8 cellular contexts compared by ENCODE assay signal in genomic region chr3:49688338-49689045, GRCh38. TPM values are rescaled to one million over a fixed set of nuclear protein-coding genes. Genes with fewer than 3 reads are reported as not detected.
A peak's percentile ranks its signal among the peaks of the same experiment; 100 is the strongest.
DNase-seq lines count a peak whose midpoint lies in the region; ATAC-seq, FAIRE-seq and TF ChIP-seq lines count a peak whose summit lies in the region.
"Not testable (repeated sequence)": the region's sequence is repeated elsewhere in the genome, so short reads cannot be mapped to it uniquely, and the experiment has no call there.

No MANE protein-coding gene starts in this region.

- H3K4me3 ChIP-seq in NB4 (ENCODE audit: low read depth, low read length) (peak overlapping the region; percentile 78), ectodermal cell (ENCODE audit: insufficient read depth, low read depth, low read length) (peak overlapping the region; percentile 82), keratinocyte (ENCODE audit: control insufficient read depth in 2 of 3, extremely low read depth in 1 of 3, insufficient read depth in 2 of 3, low read depth in 1 of 3, low read length in 3 of 3) (peak overlapping the region; percentile 83 to 92 (median 86)), neutrophil (ENCODE audit: low read depth in 1 of 2, low read length in 1 of 2) (peak overlapping the region; percentile 95 to 99), testis (peak overlapping the region; percentile 89 to 98)

- H3K9ac ChIP-seq in ES-I3 (ENCODE audit: low read depth, low read length) = peak overlapping the region; percentile 98; the same call in 1 of the 2 replicates
- H3K9ac ChIP-seq in keratinocyte (ENCODE audit: control insufficient read depth, extremely low read depth, insufficient read depth, low read length) = peak overlapping the region; percentile 84

- H4K20me1 ChIP-seq in keratinocyte (ENCODE audit: control insufficient read depth, extremely low read depth, insufficient read depth, low read length) = not testable (repeated sequence)

- peak overlapping the region; percentile 94 for H3K4me2 ChIP-seq in keratinocyte (ENCODE audit: control insufficient read depth, extremely low read depth, insufficient read depth, low read depth, low read length)

- peak; percentile 43 for TF ChIP-seq POLR2A in NB4 (IDR thresholded peaks at IDR 0.05; ENCODE audit: extremely low read depth, insufficient read length)
- TF ChIP-seq POLR2A in testis (IDR thresholded peaks at IDR 0.05) = not testable (repeated sequence)

- H3K36me3 ChIP-seq in ES-I3 (ENCODE audit: insufficient read depth, low read length); ectodermal cell (ENCODE audit: control insufficient read depth, insufficient read depth, low read length); keratinocyte (ENCODE audit: control insufficient read depth in 2 of 2, extremely low read depth in 1 of 2, insufficient read depth in 2 of 2, low read length in 2 of 2); testis (ENCODE audit: low read depth, missing control alignments): not testable (repeated sequence)
- H3K36me3 ChIP-seq in neutrophil = peaks cover 20% of the 10 kb centered on the region

- not testable (repeated sequence) for H3K27me3 ChIP-seq in ectodermal cell (ENCODE audit: control insufficient read depth, insufficient read depth, low read length, poor library complexity, severe bottlenecking); keratinocyte (ENCODE audit: control insufficient read depth, extremely low read depth, insufficient read depth, low read length); testis
- peaks cover 38% of the 10 kb centered on the region for H3K27me3 ChIP-seq in neutrophil

- not testable (repeated sequence) for H3K27me3 Mint-ChIP-seq in activated T-cell treated with anti-CD3 and anti-CD28 coated beads, Interleukin-2, amount 50 U/mL, for 72 hours (ENCODE audit: low read depth)

- peaks cover 19% of the 10 kb centered on the region for H3K79me2 ChIP-seq in keratinocyte (ENCODE audit: control insufficient read depth, insufficient read depth, low read length)

- not testable (repeated sequence) for H3K36me3 Mint-ChIP-seq in activated T-cell treated with anti-CD3 and anti-CD28 coated beads, Interleukin-2, amount 50 U/mL, for 72 hours (ENCODE audit: insufficient read depth in 2 of 2)

- H3K9me1 ChIP-seq in keratinocyte (ENCODE audit: control insufficient read depth, extremely low read depth, insufficient read depth, low read length) = not testable (repeated sequence)

- not testable (repeated sequence) for H3K9me3 ChIP-seq in ES-I3 (ENCODE audit: control insufficient read depth, insufficient read depth, low read length); ectodermal cell (ENCODE audit: control insufficient read depth, low read length); keratinocyte (ENCODE audit: control insufficient read depth, low read depth, low read length); neutrophil; testis

- H3K9me3 Mint-ChIP-seq in activated T-cell treated with anti-CD3 and anti-CD28 coated beads, Interleukin-2, amount 50 U/mL, for 72 hours = not testable (repeated sequence)

- DNase-seq in NB4 (ENCODE audit: low read depth) = peak; percentile 82
- DNase-seq in activated T-cell treated with anti-CD3 and anti-CD28 coated beads, Interleukin-2, amount 50 U/mL, for 72 hours; keratinocyte (ENCODE audit: low read depth, low spot score); testis: not testable (repeated sequence)

- H3K4me3 Mint-ChIP-seq in activated T-cell treated with anti-CD3 and anti-CD28 coated beads, Interleukin-2, amount 50 U/mL, for 72 hours = peak overlapping the region; percentile 98 to 99

- WGBS in ectodermal cell, 2 experiments = 84 to 85% methylated on average over 7 of the region's 7 CpGs
- WGBS in testis, 2 donors = 0 to 74% methylated on average over 1 to 7 of the region's 7 CpGs

- FAIRE-seq in keratinocyte (lab: Jason Lieb, UNC) = not testable (repeated sequence)

- peak; percentile 12 for ATAC-seq in HG02571 (IDR thresholded peaks at IDR 0.05; ENCODE audit: unreplicated experiment)
- peak in 1 of 2 donors; percentile 2 for ATAC-seq in activated T-cell treated with anti-CD3 and anti-CD28 coated beads, Interleukin-2, amount 50 U/mL, for 72 hours (replicated peaks in 1 of 2)

- peaks cover 32% of the 10 kb centered on the region for H3K4me1 Mint-ChIP-seq in activated T-cell treated with anti-CD3 and anti-CD28 coated beads, Interleukin-2, amount 50 U/mL, for 72 hours (ENCODE audit: low read depth)

- dilution Hi-C loops in keratinocyte (cut with MboI; ENCODE audit: extremely low pct_ligation_motif_present, low sequenced_read_pairs) = not testable (repeated sequence)

- H3K27ac ChIP-seq in ectodermal cell (ENCODE audit: insufficient read depth, low read depth, low read length, poor library complexity, severe bottlenecking) = not testable (repeated sequence)
- H3K27ac ChIP-seq in keratinocyte (ENCODE audit: control insufficient read depth, insufficient read depth, low read length) (peak overlapping the region; percentile 54), neutrophil (peak overlapping the region; percentile 67), testis (peak overlapping the region; percentile 77 to 82)

- H2AFZ ChIP-seq in keratinocyte (ENCODE audit: control insufficient read depth, low read length) = not testable (repeated sequence)

- TF ChIP-seq CTCF in NB4 (IDR thresholded peaks at IDR 0.05; ENCODE audit: low read depth, low read length); keratinocyte (optimal IDR thresholded peaks at IDR 0.05 in 1 of 3, IDR thresholded peaks at IDR 0.05 in 1 of 3, conservative IDR thresholded peaks at IDR 0.05 in 1 of 3; ENCODE audit: extremely low read depth in 1 of 3, insufficient read depth in 2 of 3, low read length in 3 of 3); neutrophil (IDR thresholded peaks at IDR 0.05); testis (IDR thresholded peaks at IDR 0.05): not testable (repeated sequence)

- not testable (repeated sequence) for H3K4me1 ChIP-seq in ES-I3 (ENCODE audit: insufficient read depth, low read length); ectodermal cell (ENCODE audit: control insufficient read depth, insufficient read depth, low read length); keratinocyte (ENCODE audit: control insufficient read depth, extremely low read depth, insufficient read depth, low read length)
- H3K4me1 ChIP-seq in neutrophil (ENCODE audit: control insufficient read depth in 1 of 2, insufficient read depth in 1 of 2, low read depth in 1 of 2, low read length in 1 of 2) (peaks cover 24 to 28% of the 10 kb centered on the region in 2 experiments), testis (peaks cover 11% of the 10 kb centered on the region)

- intact Hi-C loops in testis (cut with DNase I; ENCODE audit: low total_unique reads) = not testable (repeated sequence)

- peak overlapping the region; percentile 97 for H3K27ac Mint-ChIP-seq in activated T-cell treated with anti-CD3 and anti-CD28 coated beads, Interleukin-2, amount 50 U/mL, for 72 hours

RNA-seq across cellular contexts. Expression of gene MST1, which starts 0.8 kb away (rescaled TPM):
- 10 to 100 TPM; 27.9 to 29.8 TPM for total RNA-seq in activated T-cell treated with anti-CD3 and anti-CD28 coated beads, Interleukin-2, amount 50 U/mL, for 72 hours
- polyA plus RNA-seq in ectodermal cell (2013, experiment 1 of 4) = 15.1 TPM
- 10.6 TPM for polyA plus RNA-seq in ectodermal cell (2013, experiment 2 of 4)
- polyA plus RNA-seq in ectodermal cell (2013, experiment 3 of 4) = 12.9 TPM
- polyA plus RNA-seq in ectodermal cell (2013, experiment 4 of 4) = 13.9 TPM
- polyA plus RNA-seq in keratinocyte = 4.5 to 12.4 TPM (median 5.2 TPM) in 3 replicates
- polyA plus RNA-seq in keratinocyte (2011; ENCODE audit: low read depth) = 4.0 TPM
- polyA plus RNA-seq in keratinocyte (2011; cell fraction: cytosol; rRNA removed) = 0.57 and 1.1 TPM in 2 replicates
- polyA plus RNA-seq in keratinocyte (2011; cell fraction: nucleus; rRNA removed) = 41.1 and 57.5 TPM in 2 replicates
- polyA plus RNA-seq in keratinocyte (2012; ENCODE audit: low replicate concordance) = 3.9 and 17.5 TPM in 2 replicates
- 2.4 to 3.6 TPM (median 3.5 TPM) in 3 replicates for polyA minus RNA-seq in keratinocyte
- 4.4 TPM for polyA minus RNA-seq in keratinocyte (2011; cell fraction: cytosol; rRNA and poly(A)+ RNA removed)
- polyA minus RNA-seq in keratinocyte (2011; cell fraction: nucleus; rRNA and poly(A)+ RNA removed) = 2.3 and 5.2 TPM in 2 replicates
- total RNA-seq in testis = 10 to 100 TPM; 60.3 to 67.1 TPM
- polyA plus RNA-seq in testis (ENCODE audit: insufficient read depth, low read depth, low replicate concordance) = 73.4 TPM

RNA-seq across cellular contexts. Expression of gene RNF123, which starts 0.9 kb away (rescaled TPM):
- total RNA-seq in activated T-cell treated with anti-CD3 and anti-CD28 coated beads, Interleukin-2, amount 50 U/mL, for 72 hours = 10 to 100 TPM; 35.1 to 35.2 TPM
- 37.0 TPM for polyA plus RNA-seq in ectodermal cell (2013, experiment 1 of 4)
- polyA plus RNA-seq in ectodermal cell (2013, experiment 2 of 4) = 34.0 TPM
- 30.1 TPM for polyA plus RNA-seq in ectodermal cell (2013, experiment 3 of 4)
- 33.4 TPM for polyA plus RNA-seq in ectodermal cell (2013, experiment 4 of 4)
- polyA plus RNA-seq in keratinocyte (18.1 to 34.4 TPM (median 20.4 TPM) in 3 replicates), testis (ENCODE audit: insufficient read depth, low read depth, low replicate concordance) (54.7 TPM)
- 6.2 TPM for polyA plus RNA-seq in keratinocyte (2011; ENCODE audit: low read depth)
- 17.8 and 23.9 TPM in 2 replicates for polyA plus RNA-seq in keratinocyte (2011; cell fraction: cytosol; rRNA removed)
- polyA plus RNA-seq in keratinocyte (2011; cell fraction: nucleus; rRNA removed) = 54.9 and 70.7 TPM in 2 replicates
- polyA plus RNA-seq in keratinocyte (2012; ENCODE audit: low replicate concordance) = 19.9 and 21.6 TPM in 2 replicates
- 37.7 to 56.3 TPM (median 45.8 TPM) in 3 replicates for polyA minus RNA-seq in keratinocyte
- 38.9 TPM for polyA minus RNA-seq in keratinocyte (2011; cell fraction: cytosol; rRNA and poly(A)+ RNA removed)
- polyA minus RNA-seq in keratinocyte (2011; cell fraction: nucleus; rRNA and poly(A)+ RNA removed) = 31.8 and 35.1 TPM in 2 replicates
- 10 to 100 TPM; 72.4 to 79.7 TPM for total RNA-seq in testis

RNA-seq across cellular contexts. Expression of gene APEH, which starts 14.3 kb away (rescaled TPM):
- total RNA-seq in activated T-cell treated with anti-CD3 and anti-CD28 coated beads, Interleukin-2, amount 50 U/mL, for 72 hours = 100 to 1,000 TPM in 1 of 2 donors, 10 to 100 TPM in 1; 82.7 to 108 TPM
- polyA plus RNA-seq in ectodermal cell (2013, experiment 1 of 4) = 105 TPM
- polyA plus RNA-seq in ectodermal cell (2013, experiment 2 of 4) = 125 TPM
- 78.6 TPM for polyA plus RNA-seq in ectodermal cell (2013, experiment 3 of 4)
- 86.9 TPM for polyA plus RNA-seq in ectodermal cell (2013, experiment 4 of 4)
- polyA plus RNA-seq in keratinocyte (106 to 161 TPM (median 160 TPM) in 3 replicates), testis (ENCODE audit: insufficient read depth, low read depth, low replicate concordance) (72.3 TPM)
- polyA plus RNA-seq in keratinocyte (2011; ENCODE audit: low read depth) = 49.4 TPM
- polyA plus RNA-seq in keratinocyte (2011; cell fraction: cytosol; rRNA removed) = 123 and 150 TPM in 2 replicates
- 169 and 199 TPM in 2 replicates for polyA plus RNA-seq in keratinocyte (2011; cell fraction: nucleus; rRNA removed)
- polyA plus RNA-seq in keratinocyte (2012; ENCODE audit: low replicate concordance) = 80.1 and 199 TPM in 2 replicates
- polyA minus RNA-seq in keratinocyte = 227 to 334 TPM (median 296 TPM) in 3 replicates
- polyA minus RNA-seq in keratinocyte (2011; cell fraction: cytosol; rRNA and poly(A)+ RNA removed) = 229 TPM
- 131 and 135 TPM in 2 replicates for polyA minus RNA-seq in keratinocyte (2011; cell fraction: nucleus; rRNA and poly(A)+ RNA removed)
- total RNA-seq in testis = 10 to 100 TPM; 76.7 to 94.5 TPM

RNA-seq across cellular contexts. Expression of gene AMIGO3, which starts 31.0 kb away (rescaled TPM):
- total RNA-seq in activated T-cell treated with anti-CD3 and anti-CD28 coated beads, Interleukin-2, amount 50 U/mL, for 72 hours = under 1 TPM; 0.19 to 0.72 TPM
- polyA plus RNA-seq in ectodermal cell (2013, experiment 1 of 4) = 2.7 TPM
- 2.6 TPM for polyA plus RNA-seq in ectodermal cell (2013, experiment 2 of 4)
- 3.0 TPM for polyA plus RNA-seq in ectodermal cell (2013, experiment 3 of 4)
- 3.1 TPM for polyA plus RNA-seq in ectodermal cell (2013, experiment 4 of 4)
- polyA plus RNA-seq in keratinocyte (0.02 to 0.03 TPM in 2 of 3 replicates, not detected in the other), testis (ENCODE audit: insufficient read depth, low read depth, low replicate concordance) (3.0 TPM)
- not detected for polyA plus RNA-seq in keratinocyte (2011; ENCODE audit: low read depth)
- polyA plus RNA-seq in keratinocyte (2011; cell fraction: cytosol; rRNA removed) = not detected in 2 replicates
- 0.17 TPM in 1 of 2 replicates, not detected in the other for polyA plus RNA-seq in keratinocyte (2011; cell fraction: nucleus; rRNA removed)
- 0.07 and 0.18 TPM in 2 replicates for polyA plus RNA-seq in keratinocyte (2012; ENCODE audit: low replicate concordance)
- polyA minus RNA-seq in keratinocyte = not detected in 3 replicates
- not detected for polyA minus RNA-seq in keratinocyte (2011; cell fraction: cytosol; rRNA and poly(A)+ RNA removed)
- 0.31 TPM in 1 of 2 replicates, not detected in the other for polyA minus RNA-seq in keratinocyte (2011; cell fraction: nucleus; rRNA and poly(A)+ RNA removed)
- 10 to 100 TPM in 1 of 2 donors, 1 to 10 TPM in 1; 8.8 to 14.8 TPM for total RNA-seq in testis

RNA-seq across cellular contexts. Expression of gene GMPPB, which starts 35.3 kb away (rescaled TPM):
- total RNA-seq in activated T-cell treated with anti-CD3 and anti-CD28 coated beads, Interleukin-2, amount 50 U/mL, for 72 hours = 10 to 100 TPM; 22.3 to 33.4 TPM
- polyA plus RNA-seq in ectodermal cell (2013, experiment 1 of 4) = 15.9 TPM
- 18.2 TPM for polyA plus RNA-seq in ectodermal cell (2013, experiment 2 of 4)
- polyA plus RNA-seq in ectodermal cell (2013, experiment 3 of 4) = 12.4 TPM
- polyA plus RNA-seq in ectodermal cell (2013, experiment 4 of 4) = 12.7 TPM
- polyA plus RNA-seq in keratinocyte = 17.1 to 22.2 TPM (median 17.4 TPM) in 3 replicates
- polyA plus RNA-seq in keratinocyte (2011; ENCODE audit: low read depth) = 4.7 TPM
- polyA plus RNA-seq in keratinocyte (2011; cell fraction: cytosol; rRNA removed) = 7.7 and 11.9 TPM in 2 replicates
- 16.7 and 20.8 TPM in 2 replicates for polyA plus RNA-seq in keratinocyte (2011; cell fraction: nucleus; rRNA removed)
- polyA plus RNA-seq in keratinocyte (2012; ENCODE audit: low replicate concordance) = 9.0 and 30.1 TPM in 2 replicates
- 19.8 to 37.5 TPM (median 21.4 TPM) in 3 replicates for polyA minus RNA-seq in keratinocyte
- polyA minus RNA-seq in keratinocyte (2011; cell fraction: cytosol; rRNA and poly(A)+ RNA removed) = 15.0 TPM
- polyA minus RNA-seq in keratinocyte (2011; cell fraction: nucleus; rRNA and poly(A)+ RNA removed) = 8.2 and 8.4 TPM in 2 replicates
- 10 to 100 TPM; 15.7 to 23.4 TPM for total RNA-seq in testis
- polyA plus RNA-seq in testis (ENCODE audit: insufficient read depth, low read depth, low replicate concordance) = 16.8 TPM
